In genomic region chr13:48532473-48533206, GRCh38 we compare ENCODE assay signal across 1 cellular context.
TF ChIP-seq lines count a peak whose summit lies in the region.

TSS of gene RCBTB2 (minus strand) at chr13:48533080. CDS start at chr13:48521939, 11,141 bp downstream.

TF ChIP-seq in K562, 482 proteins besides CTCF, POLR2A, EP300 and RAD21 (continued from another document):
- TF ChIP-seq, protein P1, sequence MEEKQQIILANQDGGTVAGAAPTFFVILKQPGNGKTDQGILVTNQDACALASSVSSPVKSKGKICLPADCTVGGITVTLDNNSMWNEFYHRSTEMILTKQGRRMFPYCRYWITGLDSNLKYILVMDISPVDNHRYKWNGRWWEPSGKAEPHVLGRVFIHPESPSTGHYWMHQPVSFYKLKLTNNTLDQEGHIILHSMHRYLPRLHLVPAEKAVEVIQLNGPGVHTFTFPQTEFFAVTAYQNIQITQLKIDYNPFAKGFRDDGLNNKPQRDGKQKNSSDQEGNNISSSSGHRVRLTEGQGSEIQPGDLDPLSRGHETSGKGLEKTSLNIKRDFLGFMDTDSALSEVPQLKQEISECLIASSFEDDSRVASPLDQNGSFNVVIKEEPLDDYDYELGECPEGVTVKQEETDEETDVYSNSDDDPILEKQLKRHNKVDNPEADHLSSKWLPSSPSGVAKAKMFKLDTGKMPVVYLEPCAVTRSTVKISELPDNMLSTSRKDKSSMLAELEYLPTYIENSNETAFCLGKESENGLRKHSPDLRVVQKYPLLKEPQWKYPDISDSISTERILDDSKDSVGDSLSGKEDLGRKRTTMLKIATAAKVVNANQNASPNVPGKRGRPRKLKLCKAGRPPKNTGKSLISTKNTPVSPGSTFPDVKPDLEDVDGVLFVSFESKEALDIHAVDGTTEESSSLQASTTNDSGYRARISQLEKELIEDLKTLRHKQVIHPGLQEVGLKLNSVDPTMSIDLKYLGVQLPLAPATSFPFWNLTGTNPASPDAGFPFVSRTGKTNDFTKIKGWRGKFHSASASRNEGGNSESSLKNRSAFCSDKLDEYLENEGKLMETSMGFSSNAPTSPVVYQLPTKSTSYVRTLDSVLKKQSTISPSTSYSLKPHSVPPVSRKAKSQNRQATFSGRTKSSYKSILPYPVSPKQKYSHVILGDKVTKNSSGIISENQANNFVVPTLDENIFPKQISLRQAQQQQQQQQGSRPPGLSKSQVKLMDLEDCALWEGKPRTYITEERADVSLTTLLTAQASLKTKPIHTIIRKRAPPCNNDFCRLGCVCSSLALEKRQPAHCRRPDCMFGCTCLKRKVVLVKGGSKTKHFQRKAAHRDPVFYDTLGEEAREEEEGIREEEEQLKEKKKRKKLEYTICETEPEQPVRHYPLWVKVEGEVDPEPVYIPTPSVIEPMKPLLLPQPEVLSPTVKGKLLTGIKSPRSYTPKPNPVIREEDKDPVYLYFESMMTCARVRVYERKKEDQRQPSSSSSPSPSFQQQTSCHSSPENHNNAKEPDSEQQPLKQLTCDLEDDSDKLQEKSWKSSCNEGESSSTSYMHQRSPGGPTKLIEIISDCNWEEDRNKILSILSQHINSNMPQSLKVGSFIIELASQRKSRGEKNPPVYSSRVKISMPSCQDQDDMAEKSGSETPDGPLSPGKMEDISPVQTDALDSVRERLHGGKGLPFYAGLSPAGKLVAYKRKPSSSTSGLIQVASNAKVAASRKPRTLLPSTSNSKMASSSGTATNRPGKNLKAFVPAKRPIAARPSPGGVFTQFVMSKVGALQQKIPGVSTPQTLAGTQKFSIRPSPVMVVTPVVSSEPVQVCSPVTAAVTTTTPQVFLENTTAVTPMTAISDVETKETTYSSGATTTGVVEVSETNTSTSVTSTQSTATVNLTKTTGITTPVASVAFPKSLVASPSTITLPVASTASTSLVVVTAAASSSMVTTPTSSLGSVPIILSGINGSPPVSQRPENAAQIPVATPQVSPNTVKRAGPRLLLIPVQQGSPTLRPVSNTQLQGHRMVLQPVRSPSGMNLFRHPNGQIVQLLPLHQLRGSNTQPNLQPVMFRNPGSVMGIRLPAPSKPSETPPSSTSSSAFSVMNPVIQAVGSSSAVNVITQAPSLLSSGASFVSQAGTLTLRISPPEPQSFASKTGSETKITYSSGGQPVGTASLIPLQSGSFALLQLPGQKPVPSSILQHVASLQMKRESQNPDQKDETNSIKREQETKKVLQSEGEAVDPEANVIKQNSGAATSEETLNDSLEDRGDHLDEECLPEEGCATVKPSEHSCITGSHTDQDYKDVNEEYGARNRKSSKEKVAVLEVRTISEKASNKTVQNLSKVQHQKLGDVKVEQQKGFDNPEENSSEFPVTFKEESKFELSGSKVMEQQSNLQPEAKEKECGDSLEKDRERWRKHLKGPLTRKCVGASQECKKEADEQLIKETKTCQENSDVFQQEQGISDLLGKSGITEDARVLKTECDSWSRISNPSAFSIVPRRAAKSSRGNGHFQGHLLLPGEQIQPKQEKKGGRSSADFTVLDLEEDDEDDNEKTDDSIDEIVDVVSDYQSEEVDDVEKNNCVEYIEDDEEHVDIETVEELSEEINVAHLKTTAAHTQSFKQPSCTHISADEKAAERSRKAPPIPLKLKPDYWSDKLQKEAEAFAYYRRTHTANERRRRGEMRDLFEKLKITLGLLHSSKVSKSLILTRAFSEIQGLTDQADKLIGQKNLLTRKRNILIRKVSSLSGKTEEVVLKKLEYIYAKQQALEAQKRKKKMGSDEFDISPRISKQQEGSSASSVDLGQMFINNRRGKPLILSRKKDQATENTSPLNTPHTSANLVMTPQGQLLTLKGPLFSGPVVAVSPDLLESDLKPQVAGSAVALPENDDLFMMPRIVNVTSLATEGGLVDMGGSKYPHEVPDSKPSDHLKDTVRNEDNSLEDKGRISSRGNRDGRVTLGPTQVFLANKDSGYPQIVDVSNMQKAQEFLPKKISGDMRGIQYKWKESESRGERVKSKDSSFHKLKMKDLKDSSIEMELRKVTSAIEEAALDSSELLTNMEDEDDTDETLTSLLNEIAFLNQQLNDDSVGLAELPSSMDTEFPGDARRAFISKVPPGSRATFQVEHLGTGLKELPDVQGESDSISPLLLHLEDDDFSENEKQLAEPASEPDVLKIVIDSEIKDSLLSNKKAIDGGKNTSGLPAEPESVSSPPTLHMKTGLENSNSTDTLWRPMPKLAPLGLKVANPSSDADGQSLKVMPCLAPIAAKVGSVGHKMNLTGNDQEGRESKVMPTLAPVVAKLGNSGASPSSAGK (IDR thresholded peaks at IDR 0.05), result peak; percentile 70
- peak; percentile 82 for TF ChIP-seq RBFOX2 (IDR thresholded peaks at IDR 0.05; ENCODE audit: low read depth, low read length)
- 0 out of 2 replicates have a peak, but pooled peaks have one; percentile 31 for TF ChIP-seq FOXP1 (CRISPR knock-in tag; IDR thresholded peaks at IDR 0.05)
- TF ChIP-seq SUPT5H (IDR thresholded peaks at IDR 0.05), result peak; percentile 72
- TF ChIP-seq VEZF1 (CRISPR knock-in tag; IDR thresholded peaks at IDR 0.05), result peak; percentile 54
